Comparison of ENCODE assay signal across 8 cellular contexts in genomic region chr5:132457371-132458225, GRCh38. TPM values are rescaled to one million over a fixed set of nuclear protein-coding genes. Genes with fewer than 3 reads are reported as not detected.
DNase-seq lines count a peak whose midpoint lies in the region; ATAC-seq and TF ChIP-seq lines count a peak whose summit lies in the region.

No MANE protein-coding gene starts in this region.

- H3K4me3 ChIP-seq in DOHH2 (ENCODE audit: low read length): peak overlapping the region; percentile 38; the same call in 1 of the 2 replicates
- no peak overlapping the region for H3K4me3 ChIP-seq in thyroid gland (replicated peaks in 1 of 3)

- no peaks in the 10 kb centered on the region for H3K9me2 ChIP-seq in DOHH2 (replicated peaks; ENCODE audit: control insufficient read depth, low read length)

- peak; percentile 67 for DNase-seq in activated CD8-positive, alpha-beta memory T cell treated with anti-CD3 and anti-CD28 coated beads for 24 hours
- peak; percentile 64 for DNase-seq in Right ventricle myocardium superior
- no peak for DNase-seq in thyroid gland
- no peak for DNase-seq in ACHN

- no peaks in the 10 kb centered on the region for H3K36me3 ChIP-seq in DOHH2 (ENCODE audit: control insufficient read depth, low read length)
- H3K36me3 ChIP-seq in thyroid gland: no peaks in the 10 kb centered on the region

- TF ChIP-seq CTCF in DOHH2 (IDR thresholded peaks at IDR 0.05; ENCODE audit: low read depth, low read length, poor library complexity, severe bottlenecking): no peak
- TF ChIP-seq CTCF in thyroid gland (IDR thresholded peaks at IDR 0.05): no peak

- H3F3A ChIP-seq in DOHH2 (ENCODE audit: control insufficient read depth, insufficient read depth): peaks cover 5% of the 10 kb centered on the region

- H3K4me1 ChIP-seq in DOHH2 (ENCODE audit: control insufficient read depth, low read length) (peaks cover 61% of the 10 kb centered on the region), thyroid gland (peaks cover 14 to 44% of the 10 kb centered on the region in 2 donors)

- H3K27me3 ChIP-seq in DOHH2 (ENCODE audit: control insufficient read depth, low read length): peaks cover 50% of the 10 kb centered on the region
- no peaks in the 10 kb centered on the region for H3K27me3 ChIP-seq in thyroid gland

- intact Hi-C loops in Right ventricle myocardium superior (cut with DNase I) (no loop called here), thyroid gland (cut with DNase I) (no loop called here)

- H3K4me2 ChIP-seq in DOHH2 (ENCODE audit: low read length): peak overlapping the region; percentile 70

- H3K9me3 ChIP-seq in DOHH2 (ENCODE audit: control insufficient read depth, insufficient read depth, low read length) (no peaks in the 10 kb centered on the region), thyroid gland (no peaks in the 10 kb centered on the region)

- H3K27ac ChIP-seq in DOHH2 (ENCODE audit: low read depth, low read length) (peak overlapping the region; percentile 47; the same call in 1 of the 2 replicates), thyroid gland (peak overlapping the region in 2 of 3 donors; percentile 67 to 82)

- H3K79me2 ChIP-seq in DOHH2 (ENCODE audit: control insufficient read depth, low read length): no peaks in the 10 kb centered on the region

- ATAC-seq in HG03066 (IDR thresholded peaks at IDR 0.05; ENCODE audit: low read depth, unreplicated experiment) (peak; percentile 3), Right ventricle myocardium superior (ENCODE audit: poor library complexity) (peak; percentile 43), GM19463 (IDR thresholded peaks at IDR 0.05; ENCODE audit: unreplicated experiment) (no peak), GM21526 (IDR thresholded peaks at IDR 0.05; ENCODE audit: low FRiP score, unreplicated experiment) (no peak)

- H4K20me1 ChIP-seq in DOHH2 (ENCODE audit: control insufficient read depth, insufficient read depth, low read depth, low read length): no peaks in the 10 kb centered on the region

- no peak for TF ChIP-seq POLR2A in thyroid gland (IDR thresholded peaks at IDR 0.05)

- WGBS in thyroid gland, 2 donors: 80 to 98% methylated on average over 1 to 2 of the region's 2 CpGs

- in situ Hi-C loops in ACHN (cut with HindIII; ENCODE audit: low pct_ligation_motif_present, low pct_unique_long_range_greater_than_20kb, low sequenced_read_pairs): no loop called here

RNA-seq across cellular contexts. Expression of gene IRF1, which starts 33.0 kb away (rescaled TPM):
- total RNA-seq in Right ventricle myocardium superior (12.5 TPM), thyroid gland (10 to 100 TPM; 24.6 to 49.7 (median 32.1) TPM)

Comparison
In these comparisons a context has a peak if more than half of its experiments do, and no peak if none do; other contexts are left out.
1. ATAC-seq: peak in HG03066 (single experiment) and Right ventricle myocardium superior (single experiment); none in GM19463 (single experiment) and GM21526 (single experiment).
2. DNase-seq: peak in activated CD8-positive, alpha-beta memory T cell treated with anti-CD3 and anti-CD28 coated beads for 24 hours (single experiment) and Right ventricle myocardium superior (single experiment); none in thyroid gland (0 of 2) and ACHN (single experiment).